ENCODE assay signal across 24 cellular contexts in genomic region chr4:158885564-158885963, GRCh38.
DNase-seq lines count a peak whose midpoint lies in the region; ATAC-seq, FAIRE-seq and TF ChIP-seq lines count a peak whose summit lies in the region.
"Had no signal": no experiment of that assay in that cellular context is flagged by ENCODE, and none has a peak within 500 bp of the region (broad histone marks: within the 10 kb centered on the region; RNA-seq: fewer than 3 reads in every experiment).

No MANE protein-coding gene starts in this region.

- peaks cover 3% of the 10 kb centered on the region for H3K79me1 ChIP-seq in mesenchymal stem cell (replicated peaks; ENCODE audit: low read length, poor library complexity, severe bottlenecking)

- H3K9me3 ChIP-seq in mammary epithelial cell (replicated peaks; ENCODE audit: insufficient read depth, low read length) = no peaks in the 10 kb centered on the region
- no peaks in the 10 kb centered on the region for H3K9me3 ChIP-seq in mesenchymal stem cell (ENCODE audit: control insufficient read depth, low read length)
- H3K9me3 ChIP-seq in naive thymus-derived CD4-positive, alpha-beta T cell (ENCODE audit: control insufficient read depth in 2 of 3, low read length in 3 of 3) = no peaks in the 10 kb centered on the region
- H3K9me3 ChIP-seq: A549, Caco-2 had no signal

- in situ Hi-C loops in mammary epithelial cell (cut with MboI; ENCODE audit: low sequenced_read_pairs in 2 of 2) = no loop called here

- H4K91ac ChIP-seq in mesenchymal stem cell (ENCODE audit: low read length) = no peak overlapping the region

- peak overlapping the region; percentile 2 for H3K27ac Mint-ChIP-seq in MCF 10A (ENCODE audit: low read depth, unreplicated experiment)
- H3K27ac Mint-ChIP-seq in naive thymus-derived CD4-positive, alpha-beta T cell = peak overlapping the region in 2 of 9 donors; percentile 41 to 45
- H3K27ac Mint-ChIP-seq: B cell; CD4-positive, alpha-beta T cell; CD8-positive, alpha-beta T cell had no signal

- H3K4me1 ChIP-seq in mammary epithelial cell (ENCODE audit: insufficient read depth, low read length) (peaks cover 7% of the 10 kb centered on the region), mesenchymal stem cell (ENCODE audit: control insufficient read depth, insufficient read depth, low read depth, low read length) (peaks cover 8% of the 10 kb centered on the region)
- no peaks in the 10 kb centered on the region for H3K4me1 ChIP-seq in naive thymus-derived CD4-positive, alpha-beta T cell (ENCODE audit: control insufficient read depth in 2 of 2, insufficient read depth in 2 of 2, low read length in 2 of 2)
- H3K4me1 ChIP-seq: A549 had no signal

- dilution Hi-C loops in mammary epithelial cell (cut with HindIII; ENCODE audit: low sequenced_read_pairs) = no loop called here

- no peak overlapping the region for H3K18ac ChIP-seq in mesenchymal stem cell (ENCODE audit: low read depth in 1 of 2, low read length in 2 of 2)

- H3K27me3 ChIP-seq in mammary epithelial cell (ENCODE audit: insufficient read depth, low read length) (no peaks in the 10 kb centered on the region), bronchial epithelial cell (ENCODE audit: control insufficient read depth, insufficient read depth, low read length) (no peaks in the 10 kb centered on the region), mesenchymal stem cell (ENCODE audit: control insufficient read depth in 1 of 2, insufficient read depth in 1 of 2, low read length in 2 of 2) (no peaks in the 10 kb centered on the region)
- no peaks in the 10 kb centered on the region for H3K27me3 ChIP-seq in naive thymus-derived CD4-positive, alpha-beta T cell (ENCODE audit: control insufficient read depth in 2 of 2, insufficient read depth in 2 of 2, low read length in 2 of 2)
- H3K27me3 ChIP-seq: BLaER1 treated with 17β-estradiol and CSF1 and Interleukin-3, amounts not matched to agents 10 nM and 100 nM had no signal

- H2BK12ac ChIP-seq in mesenchymal stem cell (ENCODE audit: low read length in 2 of 2) = no peak overlapping the region

- peak overlapping the region; percentile 23 for H2AK5ac ChIP-seq in mesenchymal stem cell (ENCODE audit: low read length, severe bottlenecking)

- intact Hi-C loops in MCF 10A (cut with micrococcal nuclease) (no loop called here), mammary epithelial cell (cut with micrococcal nuclease) (no loop called here)
- intact Hi-C loops in naive thymus-derived CD4-positive, alpha-beta T cell (cut with micrococcal nuclease) = no loop called here

- H3K4me2 ChIP-seq in mammary epithelial cell (ENCODE audit: insufficient read depth, low read depth, low read length) (no peak overlapping the region), mesenchymal stem cell (ENCODE audit: low read length, poor library complexity, severe bottlenecking) (no peak overlapping the region)
- H3K4me2 ChIP-seq: A549; BLaER1 treated with 17β-estradiol and CSF1 and Interleukin-3, amounts not matched to agents 10 nM and 100 nM had no signal

- TF ChIP-seq CTCF in MCF 10A (IDR thresholded peaks at IDR 0.05; ENCODE audit: unreplicated experiment) (no peak), mammary epithelial cell (conservative IDR thresholded peaks at IDR 0.05 in 1 of 2, IDR thresholded peaks at IDR 0.05 in 1 of 2; ENCODE audit: extremely low read depth in 1 of 2, insufficient read depth in 1 of 2, low read depth in 1 of 2, low read length in 2 of 2) (no peak), bronchial epithelial cell (IDR thresholded peaks at IDR 0.05; ENCODE audit: insufficient read depth, low read length, severe bottlenecking) (no peak)

- H2BK120ac ChIP-seq in mesenchymal stem cell (ENCODE audit: low read depth, low read length) = no peak overlapping the region

- no peak overlapping the region for H3K27ac ChIP-seq in mammary epithelial cell (ENCODE audit: insufficient read depth, low read depth, low read length)
- H3K27ac ChIP-seq in mesenchymal stem cell (ENCODE audit: low read length, poor library complexity, severe bottlenecking) = peak overlapping the region; percentile 59
- no peak overlapping the region for H3K27ac ChIP-seq in naive thymus-derived CD4-positive, alpha-beta T cell (ENCODE audit: low read depth, low read length)
- H3K27ac ChIP-seq: 22Rv1; A549; BLaER1 treated with 17β-estradiol and CSF1 and Interleukin-3, amounts not matched to agents 10 nM and 100 nM; C4-2B had no signal

- H3K9ac ChIP-seq in mammary epithelial cell (ENCODE audit: insufficient read depth, low read length) = no peak overlapping the region
- no peak overlapping the region for H3K9ac ChIP-seq in mesenchymal stem cell (ENCODE audit: low read length)
- H3K9ac ChIP-seq: BLaER1 treated with 17β-estradiol and CSF1 and Interleukin-3, amounts not matched to agents 10 nM and 100 nM had no signal

- peaks cover 5% of the 10 kb centered on the region for H3K36me3 Mint-ChIP-seq in MCF 10A (ENCODE audit: insufficient read depth, unreplicated experiment)
- peaks cover 11 to 43% (median 22%) of the 10 kb centered on the region in 5 donors for H3K36me3 Mint-ChIP-seq in naive thymus-derived CD4-positive, alpha-beta T cell

- FAIRE-seq in GM12892 (lab: Jason Lieb, UNC) (peak; percentile 27), bronchial epithelial cell (lab: Jason Lieb, UNC) (peak; percentile 47), RCC 7860 (lab: Jason Lieb, UNC) (no peak)
- FAIRE-seq: A549, D721Med, G401.6, GM12891, GM18507, GM19239 had no signal

- no peak for TF ChIP-seq POLR2A in GM12892 (IDR thresholded peaks at IDR 0.05; ENCODE audit: low read depth, low read length)

- H3K27me3 Mint-ChIP-seq in MCF 10A (ENCODE audit: insufficient read depth, unreplicated experiment) = no peaks in the 10 kb centered on the region
- no peaks in the 10 kb centered on the region for H3K27me3 Mint-ChIP-seq in naive thymus-derived CD4-positive, alpha-beta T cell
- H3K27me3 Mint-ChIP-seq: CD4-positive, alpha-beta T cell had no signal

- BruUV-seq in MCF 10A (replicated peaks; lab: Mats Ljungman, UMichigan) = no TSS peak
- no TSS peak for BruUV-seq in mammary epithelial cell (replicated peaks; lab: Mats Ljungman, UMichigan)

- no peak for DNase-seq in MCF 10A (ENCODE audit: unreplicated experiment)
- no peak for DNase-seq in mammary epithelial cell
- no peak for DNase-seq in GM12892 (ENCODE audit: insufficient read length)
- DNase-seq in bronchial epithelial cell (ENCODE audit: low read depth) = no peak
- DNase-seq in mesenchymal stem cell = no peak
- no peak for DNase-seq in naive thymus-derived CD4-positive, alpha-beta T cell
- no peak for DNase-seq in RCC 7860 (ENCODE audit: low spot score)
- DNase-seq: AML-193; Caco-2; Calu3; CD4-positive, alpha-beta T cell; CD8-positive, alpha-beta T cell; DMS79 treated with DMSO at 0.1 percent for 48 hours; GF-D8 had no signal

- CTCF ChIA-PET in MCF 10A (lab: Yijun Ruan, JAX) (interaction anchor here (0.6 to 1.0 kb wide), 2 partner anchors 192 to 318 kb away, joined by 4 read pairs; no protein-coding TSS in a partner anchor), mammary epithelial cell (lab: Charles Lee; ENCODE audit: low non-redundant PET) (no interaction called here)
- CTCF ChIA-PET in naive thymus-derived CD4-positive, alpha-beta T cell (lab: Charles Lee) = no interaction called here

- H3K4me3 ChIP-seq in mammary epithelial cell (replicated peaks in 1 of 3; ENCODE audit: insufficient read depth in 1 of 3, low read depth in 2 of 3, low read length in 3 of 3) = no peak overlapping the region
- H3K4me3 ChIP-seq in bronchial epithelial cell (ENCODE audit: low read depth, low read length) = no peak overlapping the region
- no peak overlapping the region for H3K4me3 ChIP-seq in mesenchymal stem cell (ENCODE audit: insufficient read depth in 1 of 2, low read depth in 1 of 2, low read length in 2 of 2)
- no peak overlapping the region for H3K4me3 ChIP-seq in naive thymus-derived CD4-positive, alpha-beta T cell (ENCODE audit: low read length)
- H3K4me3 ChIP-seq: A549; BLaER1 treated with 17β-estradiol and CSF1 and Interleukin-3, amounts not matched to agents 10 nM and 100 nM had no signal

- H3K14ac ChIP-seq in mesenchymal stem cell (ENCODE audit: low read length in 2 of 2) = no peak overlapping the region

- POLR2A ChIA-PET in MCF 10A (lab: Yijun Ruan, JAX) = interaction anchor here (0.6 kb wide), 1 partner anchor 107 kb away, joined by 3 read pairs; no protein-coding TSS in a partner anchor
- POLR2A ChIA-PET in naive thymus-derived CD4-positive, alpha-beta T cell (lab: Charles Lee) = no interaction called here

- no peaks in the 10 kb centered on the region for H3K9me3 Mint-ChIP-seq in MCF 10A (ENCODE audit: unreplicated experiment)
- H3K9me3 Mint-ChIP-seq in naive thymus-derived CD4-positive, alpha-beta T cell = peaks cover 0 to 2% (median 0%) of the 10 kb centered on the region in 11 donors
- H3K9me3 Mint-ChIP-seq: CD4-positive, alpha-beta T cell; CD8-positive, alpha-beta T cell had no signal

- 97% methylated on average over 5 of the region's 5 CpGs for WGBS in mammary epithelial cell (ENCODE audit: low coverage, missing lambda C conversion rate)
- 98% methylated on average over 5 of the region's 5 CpGs for WGBS in mesenchymal stem cell

- H2AFZ ChIP-seq in mammary epithelial cell (ENCODE audit: low read depth, low read length) (no peak overlapping the region), mesenchymal stem cell (ENCODE audit: low read depth, low read length) (no peak overlapping the region)

- no peak overlapping the region for H2BK15ac ChIP-seq in mesenchymal stem cell (ENCODE audit: low read depth, poor library complexity, severe bottlenecking)

- no peak overlapping the region for H2BK5ac ChIP-seq in mesenchymal stem cell (ENCODE audit: low read depth, low read length, poor library complexity, severe bottlenecking)

- H3K36me3 ChIP-seq in mammary epithelial cell (ENCODE audit: insufficient read depth, low read length) = no peaks in the 10 kb centered on the region
- no peaks in the 10 kb centered on the region for H3K36me3 ChIP-seq in bronchial epithelial cell (ENCODE audit: control insufficient read depth, insufficient read depth, low read length)
- H3K36me3 ChIP-seq in mesenchymal stem cell (ENCODE audit: control insufficient read depth in 1 of 2, insufficient read depth in 2 of 2, low read depth in 1 of 2, low read length in 2 of 2) = peaks cover 6 to 57% of the 10 kb centered on the region in 2 experiments
- no peaks in the 10 kb centered on the region for H3K36me3 ChIP-seq in naive thymus-derived CD4-positive, alpha-beta T cell (ENCODE audit: control insufficient read depth in 2 of 3, insufficient read depth in 3 of 3, low read length in 3 of 3)

- no peak overlapping the region for H3K4ac ChIP-seq in mesenchymal stem cell (ENCODE audit: low read depth in 1 of 2, low read length in 2 of 2)

- no peak overlapping the region for H3K4me3 Mint-ChIP-seq in MCF 10A (ENCODE audit: unreplicated experiment)
- H3K4me3 Mint-ChIP-seq in naive thymus-derived CD4-positive, alpha-beta T cell = no peak overlapping the region
- H3K4me3 Mint-ChIP-seq: B cell; CD4-positive, alpha-beta T cell; CD8-positive, alpha-beta T cell had no signal

- no peak overlapping the region for H3K23ac ChIP-seq in mesenchymal stem cell (ENCODE audit: low read length in 2 of 2)

- H3K79me2 ChIP-seq in mammary epithelial cell (ENCODE audit: insufficient read depth, low read length) = no peaks in the 10 kb centered on the region

- no peaks in the 10 kb centered on the region for H4K20me1 ChIP-seq in mammary epithelial cell (ENCODE audit: insufficient read depth, low read length)

- H3K4me1 Mint-ChIP-seq in MCF 10A (ENCODE audit: insufficient read depth, unreplicated experiment) = peaks cover 6% of the 10 kb centered on the region
- H3K4me1 Mint-ChIP-seq in naive thymus-derived CD4-positive, alpha-beta T cell = no peaks in the 10 kb centered on the region
- H3K4me1 Mint-ChIP-seq: B cell had no signal

- no peak overlapping the region for H4K8ac ChIP-seq in mesenchymal stem cell (ENCODE audit: low read length)

- ATAC-seq in naive thymus-derived CD4-positive, alpha-beta T cell = no peak
- ATAC-seq: A549; CD8-positive, alpha-beta T cell had no signal
